Comparison of ENCODE assay signal across 21 cellular contexts in the genomic region with DNA sequence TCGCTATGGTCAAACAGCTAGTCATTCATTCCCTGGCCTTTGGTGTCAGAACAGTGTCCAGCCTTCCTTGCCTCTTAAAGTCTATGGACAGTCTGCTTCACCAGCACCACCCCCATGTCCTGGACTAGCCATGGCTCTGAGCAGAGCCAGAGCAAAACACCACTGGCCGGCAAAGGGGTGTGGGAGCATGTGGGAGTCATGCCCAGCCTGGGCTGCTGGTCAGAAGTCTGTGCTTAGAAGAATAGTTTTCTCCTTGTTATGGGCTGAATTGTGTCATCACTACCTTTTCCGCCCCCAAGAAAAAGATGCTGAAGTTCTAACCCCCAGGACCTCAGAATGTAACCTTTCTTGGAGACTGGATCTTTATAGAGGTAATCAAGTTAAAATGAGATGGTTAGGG.
DNase-seq lines count a peak whose midpoint lies in the region; ATAC-seq and TF ChIP-seq lines count a peak whose summit lies in the region.
"Had no signal": no experiment of that assay in that cellular context is flagged by ENCODE, and none has a peak within 500 bp of the region (broad histone marks: within the 10 kb centered on the region; RNA-seq: fewer than 3 reads in every experiment).

No MANE protein-coding gene starts in this region.

- no peaks in the 10 kb centered on the region for H3K79me2 ChIP-seq in SK-N-SH (ENCODE audit: insufficient read depth)

- H3K4me3 ChIP-seq in SK-N-SH (ENCODE audit: low read depth in 2 of 2, low read length in 1 of 2) (no peak overlapping the region), fibroblast of villous mesenchyme (ENCODE audit: low read depth, low read length) (no peak overlapping the region)
- H3K4me3 ChIP-seq: BLaER1, prostate gland, stomach, upper lobe of right lung had no signal

- TF ChIP-seq EP300 in SK-N-SH (IDR thresholded peaks at IDR 0.05; ENCODE audit: borderline replicate concordance in 1 of 2, low read depth in 1 of 2, low read length in 1 of 2), result no peak

- TF ChIP-seq RAD21 in SK-N-SH (IDR thresholded peaks at IDR 0.05; ENCODE audit: low read length), result no peak

- no peaks in the 10 kb centered on the region for H3K4me1 Mint-ChIP-seq in stimulated activated effector memory CD8-positive, alpha-beta T cell treated with anti-CD3 and anti-CD28 coated beads, Interleukin-12 subunit alpha, Interleukin-12 subunit beta, amount 100 ng/mL, for 72 hours
- H3K4me1 Mint-ChIP-seq in CD4-positive, alpha-beta T cell (ENCODE audit: low read depth), result no peaks in the 10 kb centered on the region

- no peaks in the 10 kb centered on the region for H3K4me1 ChIP-seq in SK-N-SH (ENCODE audit: control insufficient read depth in 1 of 2, insufficient read depth in 2 of 2, low read depth in 1 of 2, low read length in 1 of 2)
- H3K4me1 ChIP-seq: prostate gland had no signal

- CTCF ChIA-PET in SK-N-SH (lab: Yijun Ruan, JAX), result no interaction called here
- CTCF ChIA-PET in CD4-positive, alpha-beta T cell (lab: Charles Lee), result no interaction called here

- no peaks in the 10 kb centered on the region for H3K9me3 Mint-ChIP-seq in stimulated activated effector memory CD8-positive, alpha-beta T cell treated with anti-CD3 and anti-CD28 coated beads, Interleukin-12 subunit alpha, Interleukin-12 subunit beta, amount 100 ng/mL, for 72 hours
- peaks cover 0 to 9% of the 10 kb centered on the region in 2 donors for H3K9me3 Mint-ChIP-seq in activated naive CD4-positive, alpha-beta T cell treated with anti-CD3 and anti-CD28 coated beads, Interleukin-2, amount 50 U/mL, for 72 hours
- H3K9me3 Mint-ChIP-seq in CD4-positive, alpha-beta T cell, result no peaks in the 10 kb centered on the region

- H3K9me3 ChIP-seq in SK-N-SH, result no peaks in the 10 kb centered on the region
- H3K9me3 ChIP-seq in CD4-positive, alpha-beta T cell (ENCODE audit: control insufficient read depth, low read length), result no peaks in the 10 kb centered on the region
- H3K9me3 ChIP-seq: prostate gland, stomach, upper lobe of right lung had no signal

- no peaks in the 10 kb centered on the region for H3K36me3 ChIP-seq in SK-N-SH (replicated peaks in 1 of 2; ENCODE audit: control insufficient read depth in 1 of 2, insufficient read depth in 2 of 2, low read length in 1 of 2)
- H3K36me3 ChIP-seq: BLaER1, prostate gland, stomach, upper lobe of right lung had no signal

- H3K27ac Mint-ChIP-seq in stimulated activated effector memory CD8-positive, alpha-beta T cell treated with anti-CD3 and anti-CD28 coated beads, Interleukin-12 subunit alpha, Interleukin-12 subunit beta, amount 100 ng/mL, for 72 hours, result peak overlapping the region; percentile 43
- H3K27ac Mint-ChIP-seq in activated naive CD4-positive, alpha-beta T cell treated with anti-CD3 and anti-CD28 coated beads, Interleukin-2, amount 50 U/mL, for 72 hours, result peak overlapping the region in 1 of 2 donors; percentile 25
- H3K27ac Mint-ChIP-seq in CD4-positive, alpha-beta T cell, result no peak overlapping the region

- no peak overlapping the region for H3K9ac ChIP-seq in SK-N-SH
- H3K9ac ChIP-seq: BLaER1 had no signal

- POLR2A ChIA-PET in SK-N-SH (lab: Yijun Ruan, JAX), result no interaction called here
- POLR2A ChIA-PET in CD4-positive, alpha-beta T cell (lab: Charles Lee), result no interaction called here

- no peak for ATAC-seq in SK-N-SH treated with all-trans-retinoic acid at 6 μM for 48 hours
- no peak for ATAC-seq in stimulated activated effector memory CD8-positive, alpha-beta T cell treated with anti-CD3 and anti-CD28 coated beads, Interleukin-12 subunit alpha, Interleukin-12 subunit beta, amount 100 ng/mL, for 72 hours
- no peak for ATAC-seq in activated naive CD4-positive, alpha-beta T cell treated with anti-CD3 and anti-CD28 coated beads, Interleukin-2, amount 50 U/mL, for 72 hours
- ATAC-seq in CD4-positive, alpha-beta T cell (ENCODE audit: poor library complexity), result no peak
- ATAC-seq: left lobe of liver had no signal

- H3K27me3 Mint-ChIP-seq in CD4-positive, alpha-beta T cell, result peaks cover 3% of the 10 kb centered on the region

- WGBS in SK-N-SH (ENCODE audit: low lambda C conversion rate), result 78% methylated on average over 2 of the region's 3 CpGs

- TF ChIP-seq CTCF in SK-N-SH (IDR thresholded peaks at IDR 0.05) (no peak), fibroblast of villous mesenchyme (IDR thresholded peaks at IDR 0.05; ENCODE audit: insufficient read depth, low read depth, low read length) (no peak)
- TF ChIP-seq CTCF in CD4-positive, alpha-beta T cell (IDR thresholded peaks at IDR 0.05), result no peak

- no peak overlapping the region for H3K4me2 ChIP-seq in SK-N-SH
- H3K4me2 ChIP-seq: BLaER1 had no signal

- no peaks in the 10 kb centered on the region for H3K9me2 ChIP-seq in SK-N-SH

- DNase-seq in SK-N-SH, result no peak
- DNase-seq in NCI-H226, result peak; percentile 75
- DNase-seq in fibroblast of villous mesenchyme (ENCODE audit: low read depth), result peak; percentile 40
- DNase-seq in stimulated activated effector memory CD8-positive, alpha-beta T cell treated with anti-CD3 and anti-CD28 coated beads, Interleukin-12 subunit alpha, Interleukin-12 subunit beta, amount 100 ng/mL, for 72 hours (ENCODE audit: low spot score in 2 of 2), result no peak
- DNase-seq in NCI-H2227 treated with DMSO at 0.1 percent for 48 hours (lab: John Stamatoyannopoulos, UW), result no peak
- no peak for DNase-seq in activated naive CD4-positive, alpha-beta T cell treated with anti-CD3 and anti-CD28 coated beads, Interleukin-2, amount 50 U/mL, for 72 hours (ENCODE audit: low spot score in 2 of 2)
- DNase-seq in CD4-positive, alpha-beta T cell, result no peak
- DNase-seq: activated CD4-positive, alpha-beta T cell treated with anti-CD3 and anti-CD28 coated beads for 48 hours; amygdala; central memory CD4-positive, alpha-beta T cell; midbrain; NCI-H1417 treated with DMSO at 0.1 percent for 48 hours; SHP77; stimulated activated CD4-positive, alpha-beta T cell treated with anti-CD3 and anti-CD28 coated beads, Interleukin-4, amount 100 ng/mL, for 4 hours; stomach; upper lobe of right lung had no signal

- H2AFZ ChIP-seq in SK-N-SH (ENCODE audit: low read depth), result peak overlapping the region; percentile 49; the same call in 1 of the 2 replicates

- intact Hi-C loops in CD4-positive, alpha-beta T cell (cut with DNase I, micrococcal nuclease), result no loop called here

- H3K4me3 Mint-ChIP-seq in stimulated activated effector memory CD8-positive, alpha-beta T cell treated with anti-CD3 and anti-CD28 coated beads, Interleukin-12 subunit alpha, Interleukin-12 subunit beta, amount 100 ng/mL, for 72 hours, result no peak overlapping the region
- no peak overlapping the region for H3K4me3 Mint-ChIP-seq in CD4-positive, alpha-beta T cell

- no peaks in the 10 kb centered on the region for H4K20me1 ChIP-seq in SK-N-SH (ENCODE audit: insufficient read depth)
- H4K20me1 ChIP-seq: BLaER1 had no signal

- H3K27me3 ChIP-seq in SK-N-SH (ENCODE audit: insufficient read depth), result no peaks in the 10 kb centered on the region
- H3K27me3 ChIP-seq in CD4-positive, alpha-beta T cell (ENCODE audit: control insufficient read depth, insufficient read depth, low read length), result no peaks in the 10 kb centered on the region
- H3K27me3 ChIP-seq: BLaER1, stomach, upper lobe of right lung had no signal

- H3K36me3 Mint-ChIP-seq in stimulated activated effector memory CD8-positive, alpha-beta T cell treated with anti-CD3 and anti-CD28 coated beads, Interleukin-12 subunit alpha, Interleukin-12 subunit beta, amount 100 ng/mL, for 72 hours, result no peaks in the 10 kb centered on the region
- H3K36me3 Mint-ChIP-seq in activated naive CD4-positive, alpha-beta T cell treated with anti-CD3 and anti-CD28 coated beads, Interleukin-2, amount 50 U/mL, for 72 hours, result peaks cover 0 to 9% of the 10 kb centered on the region in 2 donors
- no peaks in the 10 kb centered on the region for H3K36me3 Mint-ChIP-seq in CD4-positive, alpha-beta T cell (ENCODE audit: low read depth)

- H3K27ac ChIP-seq in SK-N-SH (ENCODE audit: low read depth in 2 of 2, low read length in 1 of 2), result no peak overlapping the region
- no peak overlapping the region for H3K27ac ChIP-seq in CD4-positive, alpha-beta T cell (ENCODE audit: low read depth, low read length)
- H3K27ac ChIP-seq: 22Rv1, BLaER1, prostate gland, stomach, upper lobe of right lung had no signal

- no peaks in the 10 kb centered on the region for H3F3A ChIP-seq in SK-N-SH (replicated peaks; ENCODE audit: insufficient read depth)

TF ChIP-seq in SK-N-SH, 30 proteins besides CTCF, POLR2A, EP300 and RAD21 (continues in another document):
- no peak for TF ChIP-seq FOSL2 (IDR thresholded peaks at IDR 0.05; ENCODE audit: borderline replicate concordance, low read depth)
- TF ChIP-seq, protein P1, sequence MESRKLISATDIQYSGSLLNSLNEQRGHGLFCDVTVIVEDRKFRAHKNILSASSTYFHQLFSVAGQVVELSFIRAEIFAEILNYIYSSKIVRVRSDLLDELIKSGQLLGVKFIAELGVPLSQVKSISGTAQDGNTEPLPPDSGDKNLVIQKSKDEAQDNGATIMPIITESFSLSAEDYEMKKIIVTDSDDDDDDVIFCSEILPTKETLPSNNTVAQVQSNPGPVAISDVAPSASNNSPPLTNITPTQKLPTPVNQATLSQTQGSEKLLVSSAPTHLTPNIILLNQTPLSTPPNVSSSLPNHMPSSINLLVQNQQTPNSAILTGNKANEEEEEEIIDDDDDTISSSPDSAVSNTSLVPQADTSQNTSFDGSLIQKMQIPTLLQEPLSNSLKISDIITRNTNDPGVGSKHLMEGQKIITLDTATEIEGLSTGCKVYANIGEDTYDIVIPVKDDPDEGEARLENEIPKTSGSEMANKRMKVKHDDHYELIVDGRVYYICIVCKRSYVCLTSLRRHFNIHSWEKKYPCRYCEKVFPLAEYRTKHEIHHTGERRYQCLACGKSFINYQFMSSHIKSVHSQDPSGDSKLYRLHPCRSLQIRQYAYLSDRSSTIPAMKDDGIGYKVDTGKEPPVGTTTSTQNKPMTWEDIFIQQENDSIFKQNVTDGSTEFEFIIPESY (IDR thresholded peaks at IDR 0.05; ENCODE audit: borderline replicate concordance, low read depth), result no peak

TF ChIP-seq in SK-N-SH treated with all-trans-retinoic acid at 6 μM for 48 hours, 23 proteins besides CTCF, POLR2A, EP300 and RAD21 (continues in another document):
- TF ChIP-seq, protein P2, sequence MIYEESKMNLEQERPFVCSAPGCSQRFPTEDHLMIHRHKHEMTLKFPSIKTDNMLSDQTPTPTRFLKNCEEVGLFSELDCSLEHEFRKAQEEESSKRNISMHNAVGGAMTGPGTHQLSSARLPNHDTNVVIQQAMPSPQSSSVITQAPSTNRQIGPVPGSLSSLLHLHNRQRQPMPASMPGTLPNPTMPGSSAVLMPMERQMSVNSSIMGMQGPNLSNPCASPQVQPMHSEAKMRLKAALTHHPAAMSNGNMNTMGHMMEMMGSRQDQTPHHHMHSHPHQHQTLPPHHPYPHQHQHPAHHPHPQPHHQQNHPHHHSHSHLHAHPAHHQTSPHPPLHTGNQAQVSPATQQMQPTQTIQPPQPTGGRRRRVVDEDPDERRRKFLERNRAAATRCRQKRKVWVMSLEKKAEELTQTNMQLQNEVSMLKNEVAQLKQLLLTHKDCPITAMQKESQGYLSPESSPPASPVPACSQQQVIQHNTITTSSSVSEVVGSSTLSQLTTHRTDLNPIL (CRISPR knock-in tag; IDR thresholded peaks at IDR 0.05; ENCODE audit: low read depth), result no peak

Comparison
In these comparisons a context has a peak if more than half of its experiments do, and no peak if none do; other contexts are left out.
1. DNase-seq: peak in NCI-H226 (single experiment) and fibroblast of villous mesenchyme (single experiment); none in SK-N-SH (single experiment), stimulated activated effector memory CD8-positive, alpha-beta T cell treated with anti-CD3 and anti-CD28 coated beads, Interleukin-12 subunit alpha, Interleukin-12 subunit beta, amount 100 ng/mL, for 72 hours (0 of 2), NCI-H2227 treated with DMSO at 0.1 percent for 48 hours (single experiment), activated naive CD4-positive, alpha-beta T cell treated with anti-CD3 and anti-CD28 coated beads, Interleukin-2, amount 50 U/mL, for 72 hours (0 of 2) and CD4-positive, alpha-beta T cell (0 of 10).